Comparison of ENCODE assay signal across 17 cellular contexts in genomic region chr3:111598552-111598951, GRCh38. TPM values are rescaled to one million over a fixed set of nuclear protein-coding genes. Genes with fewer than 3 reads are reported as not detected.
"Had no signal": no experiment of that assay in that cellular context is flagged by ENCODE, and none has a peak within 500 bp of the region (broad histone marks: within the 10 kb centered on the region; RNA-seq: fewer than 3 reads in every experiment).

No MANE protein-coding gene starts in this region.

- H3K9me3 Mint-ChIP-seq: stimulated activated memory B cell treated with anti-CD40 and anti-IgM and Interleukin-4, amounts not matched to agents 10 μg/mL and 1 μg/mL and 100 μg/mL, for 72 hours; T-cell had no signal

- ATAC-seq: esophagus mucosa; stimulated activated memory B cell treated with anti-CD40 and anti-IgM and Interleukin-4, amounts not matched to agents 10 μg/mL and 1 μg/mL and 100 μg/mL, for 72 hours; T-cell had no signal

- DNase-seq: activated CD4-positive, alpha-beta T cell treated with anti-CD3 and anti-CD28 coated beads for 48 hours; hypothalamus; kidney glomerular epithelial cell; mesendoderm; ovary; T-cell; upper lobe of left lung; WERI-Rb-1 had no signal

- H3K4me3 Mint-ChIP-seq: stimulated activated memory B cell treated with anti-CD40 and anti-IgM and Interleukin-4, amounts not matched to agents 10 μg/mL and 1 μg/mL and 100 μg/mL, for 72 hours; T-cell had no signal

- H3K27me3 Mint-ChIP-seq: T-cell had no signal

- H3K27ac ChIP-seq: cardiac muscle cell, ovary, suprapubic skin, upper lobe of left lung, WERI-Rb-1 had no signal

- H3K36me3 ChIP-seq: cardiac muscle cell, ovary, suprapubic skin, upper lobe of left lung, WERI-Rb-1 had no signal

- H3K27me3 ChIP-seq: cardiac muscle cell, ovary, suprapubic skin, upper lobe of left lung had no signal

- H3K9me3 ChIP-seq: ovary, suprapubic skin, upper lobe of left lung had no signal

- H3K27ac Mint-ChIP-seq: stimulated activated memory B cell treated with anti-CD40 and anti-IgM and Interleukin-4, amounts not matched to agents 10 μg/mL and 1 μg/mL and 100 μg/mL, for 72 hours had no signal

- H3K4me3 ChIP-seq: cardiac muscle cell, ovary, suprapubic skin, upper lobe of left lung had no signal

RNA-seq across cellular contexts. Expression of gene ZBED2, which starts 3.4 kb away (rescaled TPM):
- total RNA-seq: cardiac muscle cell, liver, SK-MEL-5, skeletal muscle tissue had no signal
- polyA plus RNA-seq: cardiac muscle cell, liver, neural cell had no signal

RNA-seq across cellular contexts. Expression of gene CD96, which starts 56.6 kb away (rescaled TPM):
- total RNA-seq: cardiac muscle cell, glomerular endothelial cell had no signal
- polyA plus RNA-seq: cardiac muscle cell, neural cell had no signal
